In genomic region chr2:2326653-2327052, GRCh38 we compare ENCODE assay signal across 30 cellular contexts. TPM values are rescaled to one million over a fixed set of nuclear protein-coding genes. Genes with fewer than 3 reads are reported as not detected.
"Had no signal": no experiment of that assay in that cellular context is flagged by ENCODE, and none has a peak within 500 bp of the region (broad histone marks: within the 10 kb centered on the region; RNA-seq: fewer than 3 reads in every experiment).

No MANE protein-coding gene starts in this region.

- H3K36me3 Mint-ChIP-seq: activated naive CD4-positive, alpha-beta T cell treated with anti-CD3 and anti-CD28 coated beads, Interleukin-2, amount 50 U/mL, for 72 hours; mesothelial cell of epicardium; stimulated activated memory B cell treated with anti-CD40 and anti-IgM and Interleukin-4, amounts not matched to agents 10 μg/mL and 1 μg/mL and 100 μg/mL, for 72 hours had no signal

- H3K27me3 Mint-ChIP-seq: activated B cell treated with CpG ODN at 0.5 μM for 24 hours; activated CD4-positive, alpha-beta T cell treated with anti-CD3 and anti-CD28 coated beads for 36 hours; activated T-cell treated with anti-CD3 and anti-CD28 coated beads, Interleukin-2, amount 50 U/mL, for 24 hours; central memory CD8-positive, alpha-beta T cell; stimulated activated memory B cell treated with anti-CD40 and anti-IgM and Interleukin-4, amounts not matched to agents 10 μg/mL and 1 μg/mL and 100 μg/mL, for 72 hours had no signal

- DNase-seq: activated B cell treated with CpG ODN at 0.5 μM for 24 hours; activated CD4-positive, alpha-beta T cell treated with anti-CD3 and anti-CD28 coated beads for 36 hours; activated CD4-positive, alpha-beta T cell treated with anti-CD3 and anti-CD28 coated beads, Interleukin-2, amount 50 U/mL, for 4 hours; activated CD8-positive, alpha-beta memory T cell treated with anti-CD3 and anti-CD28 coated beads for 24 hours; activated CD8-positive, alpha-beta memory T cell treated with anti-CD3 and anti-CD28 coated beads, Interleukin-2, amount 50 U/mL, for 4 hours; activated T-cell treated with anti-CD3 and anti-CD28 coated beads, Interleukin-2, amount 50 U/mL, for 24 hours; colonic mucosa; endodermal cell; esophagus squamous epithelium; heart left ventricle; left ventricle myocardium superior; mammary epithelial cell; naive thymus-derived CD8-positive, alpha-beta T cell; retina; sigmoid colon; stimulated activated CD4-positive, alpha-beta T cell treated with anti-CD3 and anti-CD28 coated beads, Interleukin-15, amount 100 ng/mL, for 24 hours; stomach; testis; trophoblast cell; uterus had no signal

- H3K9me3 Mint-ChIP-seq: activated T-cell treated with anti-CD3 and anti-CD28 coated beads, Interleukin-2, amount 50 U/mL, for 24 hours; endodermal cell; mesothelial cell of epicardium had no signal

- H3K27ac Mint-ChIP-seq: activated B cell treated with CpG ODN at 0.5 μM for 24 hours; activated CD4-positive, alpha-beta T cell treated with anti-CD3 and anti-CD28 coated beads for 36 hours; activated naive CD4-positive, alpha-beta T cell treated with anti-CD3 and anti-CD28 coated beads, Interleukin-2, amount 50 U/mL, for 72 hours; activated T-cell treated with anti-CD3 and anti-CD28 coated beads, Interleukin-2, amount 50 U/mL, for 24 hours; activated T-helper 17 cell treated with anti-CD3 and anti-CD28 coated beads, Interleukin-2, amount 50 U/mL, for 72 hours; endodermal cell; mesothelial cell of epicardium; naive thymus-derived CD8-positive, alpha-beta T cell; progenitor cell of endocrine pancreas; stimulated activated memory B cell treated with anti-CD40 and anti-IgM and Interleukin-4, amounts not matched to agents 10 μg/mL and 1 μg/mL and 100 μg/mL, for 72 hours had no signal

- H3K4me3 Mint-ChIP-seq: activated B cell treated with CpG ODN at 0.5 μM for 24 hours; activated CD4-positive, alpha-beta T cell treated with anti-CD3 and anti-CD28 coated beads for 36 hours; activated T-cell treated with anti-CD3 and anti-CD28 coated beads, Interleukin-2, amount 50 U/mL, for 24 hours; activated T-helper 17 cell treated with anti-CD3 and anti-CD28 coated beads, Interleukin-2, amount 50 U/mL, for 72 hours; central memory CD8-positive, alpha-beta T cell; endodermal cell; mesothelial cell of epicardium; naive thymus-derived CD8-positive, alpha-beta T cell; stimulated activated memory B cell treated with anti-CD40 and anti-IgM and Interleukin-4, amounts not matched to agents 10 μg/mL and 1 μg/mL and 100 μg/mL, for 72 hours had no signal

- H3K4me1 Mint-ChIP-seq: activated B cell treated with CpG ODN at 0.5 μM for 24 hours; activated CD4-positive, alpha-beta T cell treated with anti-CD3 and anti-CD28 coated beads for 36 hours; activated T-helper 17 cell treated with anti-CD3 and anti-CD28 coated beads, Interleukin-2, amount 50 U/mL, for 72 hours; central memory CD8-positive, alpha-beta T cell; mesothelial cell of epicardium; naive thymus-derived CD8-positive, alpha-beta T cell; stimulated activated memory B cell treated with anti-CD40 and anti-IgM and Interleukin-4, amounts not matched to agents 10 μg/mL and 1 μg/mL and 100 μg/mL, for 72 hours had no signal

RNA-seq across cellular contexts. Expression of gene MYT1L, which starts 4.4 kb away (rescaled TPM):
- total RNA-seq: activated B cell treated with CpG ODN at 0.5 μM for 24 hours; activated CD4-positive, alpha-beta T cell treated with anti-CD3 and anti-CD28 coated beads for 36 hours; activated T-helper 17 cell treated with anti-CD3 and anti-CD28 coated beads, Interleukin-2, amount 50 U/mL, for 72 hours; astrocyte; breast epithelium; endodermal cell; esophagus squamous epithelium; left ventricle myocardium superior; mesothelial cell of epicardium; osteocyte; smooth muscle cell had no signal
